Comparison of ENCODE assay signal across 12 cellular contexts in the genomic region with DNA sequence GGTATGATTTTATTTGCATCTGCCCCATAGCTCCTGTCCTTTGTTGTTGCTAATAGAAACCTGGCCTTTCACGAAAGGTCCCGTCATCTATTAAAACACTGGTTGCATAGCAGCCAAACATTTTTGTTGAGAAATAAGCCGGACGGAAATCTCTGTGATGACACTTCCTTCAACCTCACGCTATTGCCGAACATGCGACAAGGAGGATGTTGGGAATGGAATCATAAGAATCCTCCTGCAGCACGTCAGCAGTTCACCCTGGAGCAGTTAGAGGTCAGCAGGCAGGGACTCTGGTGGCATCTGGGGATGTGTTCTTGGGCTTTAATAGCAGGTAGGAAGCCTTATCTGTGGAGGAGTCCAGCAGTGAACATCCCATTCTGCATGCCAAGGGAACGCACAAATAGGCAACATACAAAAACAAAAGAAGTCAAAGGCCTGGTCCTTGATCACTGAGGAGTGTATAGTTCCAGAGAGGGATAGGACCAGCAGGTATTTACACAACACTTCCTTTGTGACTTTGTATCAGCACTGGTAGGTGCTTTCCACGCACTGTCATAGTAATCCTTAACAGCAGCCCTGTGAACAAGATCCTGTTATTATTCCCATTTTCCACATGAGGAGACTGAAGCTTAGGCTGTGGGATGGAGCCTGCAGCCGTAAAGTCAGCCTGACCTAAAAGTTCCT. TPM values are rescaled to one million over a fixed set of nuclear protein-coding genes. Genes with fewer than 3 reads are reported as not detected.
DNase-seq lines count a peak whose midpoint lies in the region; ATAC-seq and TF ChIP-seq lines count a peak whose summit lies in the region.
"Had no signal": no experiment of that assay in that cellular context is flagged by ENCODE, and none has a peak within 500 bp of the region (broad histone marks: within the 10 kb centered on the region; RNA-seq: fewer than 3 reads in every experiment).

No MANE protein-coding gene starts in this region.

- H3K4me1 ChIP-seq in esophagus (ENCODE audit: control insufficient read depth in 2 of 2, insufficient read depth in 2 of 2, low read length in 1 of 2) (peaks cover 0 to 3% of the 10 kb centered on the region in 2 donors), lower lobe of right lung (peaks cover 59% of the 10 kb centered on the region), thyroid gland (peaks cover 0 to 8% of the 10 kb centered on the region in 2 donors)

- no peaks in the 10 kb centered on the region for H3K36me3 Mint-ChIP-seq in activated T-helper 17 cell treated with anti-CD3 and anti-CD28 coated beads, Interleukin-2, amount 50 U/mL, for 72 hours (ENCODE audit: low read depth)
- H3K36me3 Mint-ChIP-seq: IgD-negative memory B cell had no signal

- H3K4me3 Mint-ChIP-seq in activated T-helper 17 cell treated with anti-CD3 and anti-CD28 coated beads, Interleukin-2, amount 50 U/mL, for 72 hours = no peak overlapping the region
- H3K4me3 Mint-ChIP-seq: IgD-negative memory B cell had no signal

- H3K9me3 ChIP-seq in esophagus (ENCODE audit: control insufficient read depth in 2 of 2, insufficient read depth in 1 of 2, low read depth in 1 of 2, low read length in 1 of 2) = no peaks in the 10 kb centered on the region
- no peaks in the 10 kb centered on the region for H3K9me3 ChIP-seq in lower lobe of right lung
- H3K9me3 ChIP-seq in thyroid gland = no peaks in the 10 kb centered on the region

- intact Hi-C loops in lower lobe of right lung (cut with DNase I) = no loop called here
- intact Hi-C loops in thyroid gland (cut with DNase I) = no loop called here

- no peak overlapping the region for H3K27ac Mint-ChIP-seq in activated T-helper 17 cell treated with anti-CD3 and anti-CD28 coated beads, Interleukin-2, amount 50 U/mL, for 72 hours
- H3K27ac Mint-ChIP-seq: IgD-negative memory B cell had no signal

- DNase-seq in NOMO-1 treated with dmso at 0.1 percent for 144 hours (lab: John Stamatoyannopoulos, UW; ENCODE audit: unreplicated experiment) (peak; percentile 61), lower lobe of right lung (no peak), thyroid gland (no peak)
- DNase-seq in activated CD4-positive, CD25-positive, alpha-beta regulatory T cell (lab: John Stamatoyannopoulos, UW) = no peak
- DNase-seq in stimulated activated CD4-positive, alpha-beta T cell treated with anti-CD3 and anti-CD28 coated beads, Interleukin-2, amount 100 ng/mL, for 24 hours = no peak
- DNase-seq: stimulated activated naive CD8-positive, alpha-beta T cell treated with anti-CD3 and anti-CD28 coated beads, Interleukin-15, Interleukin-2, amounts not matched to agents 100 U/mL and 50 U/mL, for 24 hours had no signal

- H3K4me3 ChIP-seq in esophagus (ENCODE audit: low read depth in 1 of 2, low read length in 2 of 2) (no peak overlapping the region), lower lobe of right lung (no peak overlapping the region), thyroid gland (replicated peaks in 1 of 3) (no peak overlapping the region)
- H3K4me3 ChIP-seq: GM12878 had no signal

- no peaks in the 10 kb centered on the region for H3K27me3 ChIP-seq in esophagus (ENCODE audit: control insufficient read depth in 1 of 2, insufficient read depth in 2 of 2, low read length in 2 of 2)
- no peaks in the 10 kb centered on the region for H3K27me3 ChIP-seq in lower lobe of right lung (ENCODE audit: low read depth)
- H3K27me3 ChIP-seq in thyroid gland = no peaks in the 10 kb centered on the region

- H3K27me3 Mint-ChIP-seq in activated T-helper 17 cell treated with anti-CD3 and anti-CD28 coated beads, Interleukin-2, amount 50 U/mL, for 72 hours = no peaks in the 10 kb centered on the region

- whole genome bisulfite sequencing in esophagus, 2 donors = 79 to 80% methylated on average over 11 of the region's 11 CpGs
- WGBS in thyroid gland, 2 donors = 81 to 83% methylated on average over 11 of the region's 11 CpGs

- peak overlapping the region; percentile 3 to 38 for H3K27ac ChIP-seq in esophagus (ENCODE audit: low read depth in 2 of 2, low read length in 1 of 2)
- H3K27ac ChIP-seq in lower lobe of right lung = peak overlapping the region; percentile 65
- peak overlapping the region in 2 of 3 donors; percentile 6 to 18 for H3K27ac ChIP-seq in thyroid gland

- H3K4me1 Mint-ChIP-seq in activated T-helper 17 cell treated with anti-CD3 and anti-CD28 coated beads, Interleukin-2, amount 50 U/mL, for 72 hours = peaks cover 10% of the 10 kb centered on the region

- H3K9me3 Mint-ChIP-seq in activated T-helper 17 cell treated with anti-CD3 and anti-CD28 coated beads, Interleukin-2, amount 50 U/mL, for 72 hours = no peaks in the 10 kb centered on the region
- H3K9me3 Mint-ChIP-seq: IgD-negative memory B cell had no signal

- TF ChIP-seq POLR2A in thyroid gland (IDR thresholded peaks at IDR 0.05) = no peak

- ATAC-seq in lower lobe of right lung (peak; percentile 71), HG03045 (IDR thresholded peaks at IDR 0.05; ENCODE audit: unreplicated experiment) (no peak)
- no peak for ATAC-seq in activated T-helper 17 cell treated with anti-CD3 and anti-CD28 coated beads, Interleukin-2, amount 50 U/mL, for 72 hours (replicated peaks)
- ATAC-seq: GM12878; HCT116; stimulated activated naive CD8-positive, alpha-beta T cell treated with anti-CD3 and anti-CD28 coated beads, Interleukin-15, Interleukin-2, amounts not matched to agents 100 U/mL and 50 U/mL, for 24 hours had no signal

- H3K36me3 ChIP-seq in esophagus (ENCODE audit: control insufficient read depth in 2 of 2, insufficient read depth in 2 of 2, low read length in 1 of 2) (no peaks in the 10 kb centered on the region), lower lobe of right lung (no peaks in the 10 kb centered on the region), thyroid gland (no peaks in the 10 kb centered on the region)

- no peak for TF ChIP-seq CTCF in lower lobe of right lung (IDR thresholded peaks at IDR 0.05)
- no peak for TF ChIP-seq CTCF in thyroid gland (IDR thresholded peaks at IDR 0.05)

RNA-seq across cellular contexts. Expression of gene ARHGAP26, which starts 33.4 kb away (rescaled TPM):
- 1 to 10 TPM; 3.1 to 3.6 TPM for polyA plus RNA-seq in esophagus
- 42.1 TPM for total RNA-seq in lower lobe of right lung
- 10 to 100 TPM; 28.2 to 52.3 (median 37.9) TPM for total RNA-seq in thyroid gland
- total RNA-seq in activated T-helper 17 cell treated with anti-CD3 and anti-CD28 coated beads, Interleukin-2, amount 50 U/mL, for 72 hours = 10 to 100 TPM in 1 of 2 donors, 1 to 10 TPM in 1; 7.8 to 12.0 TPM

Comparison
In these comparisons a context has a peak if more than half of its experiments do, and no peak if none do; other contexts are left out.
1. H3K27ac ChIP-seq: peak in every context shown above with its lines; median percentile 65 in lower lobe of right lung; 20 in esophagus; 12 in thyroid gland.
2. ATAC-seq: peak in lower lobe of right lung (2 of 2); none in activated T-helper 17 cell treated with anti-CD3 and anti-CD28 coated beads, Interleukin-2, amount 50 U/mL, for 72 hours (single experiment) and HG03045 (single experiment).